ENCODE assay signal across 8 cellular contexts in genomic region chr19:14048439-14049153, GRCh38. TPM values are rescaled to one million over a fixed set of nuclear protein-coding genes. Genes with fewer than 3 reads are reported as not detected.
DNase-seq lines count a peak whose midpoint lies in the region; ATAC-seq and TF ChIP-seq lines count a peak whose summit lies in the region.

No MANE protein-coding gene starts in this region.

- peak; percentile 87 for TF ChIP-seq CTCF in smooth muscle cell (IDR thresholded peaks at IDR 0.05; ENCODE audit: borderline replicate concordance, insufficient read depth, poor library complexity, severe bottlenecking)

- no peak for ATAC-seq in GM18867 (IDR thresholded peaks at IDR 0.05; ENCODE audit: unreplicated experiment)

- H4K20me1 ChIP-seq in smooth muscle cell (ENCODE audit: low read depth), result no peaks in the 10 kb centered on the region

- H3K9ac ChIP-seq in smooth muscle cell (ENCODE audit: low read depth), result no peak overlapping the region

- H3K4me3 ChIP-seq in smooth muscle cell, result no peak overlapping the region

- no peaks in the 10 kb centered on the region for H3K27me3 ChIP-seq in smooth muscle cell (ENCODE audit: low read depth)

- H3K27ac ChIP-seq in smooth muscle cell (ENCODE audit: low read depth), result no peak overlapping the region

- H3F3A ChIP-seq in smooth muscle cell (ENCODE audit: low read depth), result no peaks in the 10 kb centered on the region

- WGBS in smooth muscle cell (ENCODE audit: low lambda C conversion rate), result 73% methylated on average over 8 of the region's 8 CpGs

- DNase-seq in NCI-H748 (lab: John Stamatoyannopoulos, UW; ENCODE audit: unreplicated experiment) (peak; percentile 36), NCI-H748 treated with DMSO at 0.1 percent for 48 hours (lab: John Stamatoyannopoulos, UW) (no peak), OCI-M2 (lab: John Stamatoyannopoulos, UW; ENCODE audit: unreplicated experiment) (peak; percentile 74), germinal center (ENCODE audit: low spot score) (peak; percentile 79), smooth muscle cell (lab: John Stamatoyannopoulos, UW; ENCODE audit: unreplicated experiment) (peak; percentile 8), globus pallidus (ENCODE audit: low spot score) (no peak)
- DNase-seq in activated T-cell treated with anti-CD3 and anti-CD28 coated beads, Interleukin-2, amount 50 U/mL, for 48 hours, result peak; percentile 89

- H3K79me2 ChIP-seq in smooth muscle cell (ENCODE audit: low read depth), result no peaks in the 10 kb centered on the region

- H3K9me3 ChIP-seq in smooth muscle cell (replicated peaks; ENCODE audit: low read depth), result no peaks in the 10 kb centered on the region

- H2AFZ ChIP-seq in smooth muscle cell (ENCODE audit: low read depth), result no peak overlapping the region

- H3K36me3 ChIP-seq in smooth muscle cell (ENCODE audit: low read depth), result no peaks in the 10 kb centered on the region

- H3K4me2 ChIP-seq in smooth muscle cell, result no peak overlapping the region

- no peaks in the 10 kb centered on the region for H3K4me1 ChIP-seq in smooth muscle cell (ENCODE audit: low read depth)

RNA-seq across cellular contexts. Expression of gene PALM3, which starts 13.3 kb away (rescaled TPM):
- total RNA-seq in smooth muscle cell, result 1.6 TPM in 1 of 2 replicates, not detected in the other
- polyA plus RNA-seq in smooth muscle cell, result 0.55 and 1.4 TPM in 2 replicates

RNA-seq across cellular contexts. Expression of gene IL27RA, which starts 17.0 kb away (rescaled TPM):
- 1.4 and 3.1 TPM in 2 replicates for total RNA-seq in smooth muscle cell
- polyA plus RNA-seq in smooth muscle cell, result 3.8 and 7.1 TPM in 2 replicates

RNA-seq across cellular contexts. Expression of gene RLN3, which starts 20.6 kb away (rescaled TPM):
- not detected in 2 replicates for total RNA-seq in smooth muscle cell
- polyA plus RNA-seq in smooth muscle cell, result not detected in 2 replicates

RNA-seq across cellular contexts. Expression of gene MISP3, which starts 24.0 kb away (rescaled TPM):
- 2.4 TPM in 1 of 2 replicates, not detected in the other for total RNA-seq in smooth muscle cell
- polyA plus RNA-seq in smooth muscle cell, result 0.61 and 2.0 TPM in 2 replicates

RNA-seq across cellular contexts. Expression of gene C19orf67, which starts 37.0 kb away (rescaled TPM):
- not detected in 2 replicates for total RNA-seq in smooth muscle cell
- polyA plus RNA-seq in smooth muscle cell, result 0.17 and 0.49 TPM in 2 replicates

Comparison
In these comparisons a context has a peak if more than half of its experiments do, and no peak if none do; other contexts are left out.
1. DNase-seq: peak in NCI-H748 (single experiment), OCI-M2 (single experiment), activated T-cell treated with anti-CD3 and anti-CD28 coated beads, Interleukin-2, amount 50 U/mL, for 48 hours (2 of 2), germinal center (single experiment) and smooth muscle cell (single experiment); none in NCI-H748 treated with DMSO at 0.1 percent for 48 hours (single experiment) and globus pallidus (single experiment).